ENCODE assay signal across 1 cellular context in genomic region chr5:142020122-142020659, GRCh38.
A peak's percentile ranks its signal among the peaks of the same experiment; 100 is the strongest.
TF ChIP-seq lines count a peak whose summit lies in the region.

No MANE protein-coding gene starts in this region.

TF ChIP-seq in HepG2, 621 proteins besides CTCF, POLR2A, EP300 and RAD21:
- TF ChIP-seq ZNF615 (CRISPR knock-in tag; IDR thresholded peaks at IDR 0.05; ENCODE audit: borderline replicate concordance) (peak; percentile 99), ZFP91 (CRISPR knock-in tag; IDR thresholded peaks at IDR 0.05; ENCODE audit: borderline replicate concordance) (no peak)
